Comparison of ENCODE assay signal across 15 cellular contexts in the genomic region with DNA sequence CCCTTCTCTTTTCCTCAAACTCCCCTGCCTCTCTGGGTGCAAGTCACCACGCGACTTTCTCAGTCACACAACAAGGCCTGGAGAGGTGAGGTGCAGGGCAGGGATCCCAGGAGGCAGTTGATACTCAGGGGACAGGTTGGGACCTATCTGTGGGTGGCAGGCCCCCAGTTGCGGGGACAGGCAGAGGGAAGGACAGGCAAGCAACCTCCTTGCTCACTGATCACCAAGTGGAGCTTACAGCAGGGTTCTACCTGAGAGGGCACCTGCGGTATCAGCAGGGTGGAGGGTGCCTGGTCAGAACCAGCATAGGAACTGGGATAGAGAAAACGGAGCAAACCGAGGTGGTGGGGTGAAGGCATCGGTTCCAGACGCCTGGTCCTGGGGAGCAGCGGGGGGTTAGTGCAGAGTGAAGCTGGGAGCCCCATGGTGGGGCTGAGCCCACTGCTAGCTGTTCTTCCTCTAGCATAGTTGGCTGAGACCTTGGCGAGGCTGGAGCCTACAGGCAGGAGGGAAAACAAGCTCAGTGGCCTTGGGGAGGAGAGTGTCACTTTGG. TPM values are rescaled to one million over a fixed set of nuclear protein-coding genes. Genes with fewer than 3 reads are reported as not detected.
DNase-seq lines count a peak whose midpoint lies in the region; ATAC-seq and TF ChIP-seq lines count a peak whose summit lies in the region.
"Had no signal": no experiment of that assay in that cellular context is flagged by ENCODE, and none has a peak within 500 bp of the region (broad histone marks: within the 10 kb centered on the region; RNA-seq: fewer than 3 reads in every experiment).

No MANE protein-coding gene starts in this region.

- no peak overlapping the region for H3K4me3 ChIP-seq in GM23338
- H3K4me3 ChIP-seq in sigmoid colon: no peak overlapping the region
- H3K4me3 ChIP-seq in WERI-Rb-1 (ENCODE audit: low read depth, low read length): no peak overlapping the region
- H3K4me3 ChIP-seq: A549, HAP-1 had no signal

- no peaks in the 10 kb centered on the region for H3K79me2 ChIP-seq in GM23338 (replicated peaks; ENCODE audit: insufficient read depth)

- TF ChIP-seq CTCF in GM23338 (conservative IDR thresholded peaks at IDR 0.05; ENCODE audit: low read depth in 2 of 2) (no peak), sigmoid colon (IDR thresholded peaks at IDR 0.05) (no peak), type B pancreatic cell (conservative IDR thresholded peaks at IDR 0.05) (no peak), WERI-Rb-1 (IDR thresholded peaks at IDR 0.05; ENCODE audit: low read depth, low read length) (no peak)

- H3K27ac Mint-ChIP-seq in activated T-cell treated with anti-CD3 and anti-CD28 coated beads, Interleukin-2, amount 50 U/mL, for 24 hours: no peak overlapping the region
- no peak overlapping the region for H3K27ac Mint-ChIP-seq in activated T-cell treated with anti-CD3 and anti-CD28 coated beads, Interleukin-2, amount 50 U/mL, for 72 hours
- H3K27ac Mint-ChIP-seq in GM23338 (peak overlapping the region; percentile 66; the same call in 1 of the 2 replicates), type B pancreatic cell (peak overlapping the region; percentile 12)
- H3K27ac Mint-ChIP-seq: CD4-positive, alpha-beta T cell had no signal

- intact Hi-C loops in sigmoid colon (cut with DNase I): no loop called here

- H3K27me3 Mint-ChIP-seq in activated T-cell treated with anti-CD3 and anti-CD28 coated beads, Interleukin-2, amount 50 U/mL, for 24 hours: no peaks in the 10 kb centered on the region
- H3K27me3 Mint-ChIP-seq in activated T-cell treated with anti-CD3 and anti-CD28 coated beads, Interleukin-2, amount 50 U/mL, for 72 hours (ENCODE audit: low read depth): no peaks in the 10 kb centered on the region
- peaks cover 12% of the 10 kb centered on the region for H3K27me3 Mint-ChIP-seq in GM23338 (ENCODE audit: insufficient read depth, low read depth, poor library complexity)
- H3K27me3 Mint-ChIP-seq in type B pancreatic cell: no peaks in the 10 kb centered on the region
- H3K27me3 Mint-ChIP-seq: CD4-positive, alpha-beta T cell had no signal

- H3K27ac ChIP-seq in GM23338 (ENCODE audit: low read depth) (no peak overlapping the region), sigmoid colon (no peak overlapping the region), WERI-Rb-1 (no peak overlapping the region)
- H3K27ac ChIP-seq: 22Rv1, A549, C4-2B had no signal

- H3K4me2 ChIP-seq in GM23338: no peak overlapping the region
- H3K4me2 ChIP-seq: A549 had no signal

- H3K36me3 Mint-ChIP-seq in activated T-cell treated with anti-CD3 and anti-CD28 coated beads, Interleukin-2, amount 50 U/mL, for 24 hours (ENCODE audit: low read depth): no peaks in the 10 kb centered on the region
- no peaks in the 10 kb centered on the region for H3K36me3 Mint-ChIP-seq in activated T-cell treated with anti-CD3 and anti-CD28 coated beads, Interleukin-2, amount 50 U/mL, for 72 hours (ENCODE audit: insufficient read depth in 2 of 2)
- H3K36me3 Mint-ChIP-seq in GM23338 (ENCODE audit: low read depth): no peaks in the 10 kb centered on the region; the same call in 2 of the 3 replicates
- no peaks in the 10 kb centered on the region for H3K36me3 Mint-ChIP-seq in type B pancreatic cell

- H3K4me1 Mint-ChIP-seq in activated T-cell treated with anti-CD3 and anti-CD28 coated beads, Interleukin-2, amount 50 U/mL, for 24 hours (ENCODE audit: low read depth): no peaks in the 10 kb centered on the region
- H3K4me1 Mint-ChIP-seq in activated T-cell treated with anti-CD3 and anti-CD28 coated beads, Interleukin-2, amount 50 U/mL, for 72 hours (ENCODE audit: low read depth): no peaks in the 10 kb centered on the region
- no peaks in the 10 kb centered on the region for H3K4me1 Mint-ChIP-seq in GM23338
- no peaks in the 10 kb centered on the region for H3K4me1 Mint-ChIP-seq in type B pancreatic cell (ENCODE audit: unreplicated experiment)

- H4K20me1 ChIP-seq in GM23338 (replicated peaks; ENCODE audit: insufficient read depth): no peaks in the 10 kb centered on the region

- DNase-seq in activated T-cell treated with anti-CD3 and anti-CD28 coated beads, Interleukin-2, amount 50 U/mL, for 24 hours: peak; percentile 11
- DNase-seq in activated T-cell treated with anti-CD3 and anti-CD28 coated beads, Interleukin-2, amount 50 U/mL, for 72 hours: no peak
- no peak for DNase-seq in GM23338 (ENCODE audit: low spot score)
- DNase-seq in sigmoid colon: peak; percentile 53
- DNase-seq in type B pancreatic cell (ENCODE audit: extremely low spot score, unreplicated experiment): no peak
- DNase-seq in WERI-Rb-1: no peak
- DNase-seq: AML-193; Caco-2; CD4-positive, alpha-beta T cell had no signal

- no peaks in the 10 kb centered on the region for H3K9me2 ChIP-seq in GM23338 (ENCODE audit: insufficient read depth)

- no peaks in the 10 kb centered on the region for H3K27me3 ChIP-seq in GM23338 (ENCODE audit: insufficient read depth)
- H3K27me3 ChIP-seq in sigmoid colon: no peaks in the 10 kb centered on the region
- H3K27me3 ChIP-seq in WERI-Rb-1 (ENCODE audit: insufficient read depth, low read depth, severe bottlenecking): no peaks in the 10 kb centered on the region

- no peak for TF ChIP-seq EP300 in sigmoid colon (IDR thresholded peaks at IDR 0.05)

- no peaks in the 10 kb centered on the region for H3F3A ChIP-seq in GM23338 (replicated peaks; ENCODE audit: low read depth)

- no peaks in the 10 kb centered on the region for H3K9me3 Mint-ChIP-seq in activated T-cell treated with anti-CD3 and anti-CD28 coated beads, Interleukin-2, amount 50 U/mL, for 24 hours
- peaks cover 0 to 2% of the 10 kb centered on the region in 2 donors for H3K9me3 Mint-ChIP-seq in activated T-cell treated with anti-CD3 and anti-CD28 coated beads, Interleukin-2, amount 50 U/mL, for 72 hours
- H3K9me3 Mint-ChIP-seq in GM23338 (no peaks in the 10 kb centered on the region; the same call in 2 of the 3 replicates), type B pancreatic cell (no peaks in the 10 kb centered on the region)
- H3K9me3 Mint-ChIP-seq: CD4-positive, alpha-beta T cell had no signal

- H3K9me3 ChIP-seq in sigmoid colon (no peaks in the 10 kb centered on the region), WERI-Rb-1 (ENCODE audit: severe bottlenecking) (no peaks in the 10 kb centered on the region)
- H3K9me3 ChIP-seq: A549, Caco-2, HAP-1 had no signal

- no peak for TF ChIP-seq POLR2A in sigmoid colon (IDR thresholded peaks at IDR 0.05)

- WGBS in sigmoid colon, 2 donors: 85 to 89% methylated on average over 10 of the region's 10 CpGs

- H3K4me1 ChIP-seq in GM23338 (ENCODE audit: insufficient read depth): no peaks in the 10 kb centered on the region
- no peaks in the 10 kb centered on the region for H3K4me1 ChIP-seq in sigmoid colon
- H3K4me1 ChIP-seq: A549, Caco-2, HAP-1 had no signal

- H2AFZ ChIP-seq in GM23338: no peak overlapping the region

- H3K36me3 ChIP-seq in GM23338 (ENCODE audit: insufficient read depth) (no peaks in the 10 kb centered on the region), sigmoid colon (no peaks in the 10 kb centered on the region), WERI-Rb-1 (no peaks in the 10 kb centered on the region)
- H3K36me3 ChIP-seq: HAP-1 had no signal

- H3K4me3 Mint-ChIP-seq in activated T-cell treated with anti-CD3 and anti-CD28 coated beads, Interleukin-2, amount 50 U/mL, for 24 hours: no peak overlapping the region
- H3K4me3 Mint-ChIP-seq in activated T-cell treated with anti-CD3 and anti-CD28 coated beads, Interleukin-2, amount 50 U/mL, for 72 hours: no peak overlapping the region
- H3K4me3 Mint-ChIP-seq in GM23338 (no peak overlapping the region), type B pancreatic cell (no peak overlapping the region)
- H3K4me3 Mint-ChIP-seq: CD4-positive, alpha-beta T cell had no signal

- no peak for ATAC-seq in activated T-cell treated with anti-CD3 and anti-CD28 coated beads, Interleukin-2, amount 50 U/mL, for 72 hours (replicated peaks in 1 of 2)
- ATAC-seq in GM23338: no peak
- ATAC-seq in GM21737 (IDR thresholded peaks at IDR 0.05; ENCODE audit: unreplicated experiment): no peak
- ATAC-seq: A549, HepG2 had no signal

TF ChIP-seq in GM23338, 12 proteins besides CTCF, POLR2A, EP300 and RAD21 (continues in another document):
- TF ChIP-seq REST (IDR thresholded peaks at IDR 0.05; ENCODE audit: unreplicated experiment): no peak
- TF ChIP-seq EZH2phosphoT487 (IDR thresholded peaks at IDR 0.05; ENCODE audit: unreplicated experiment): no peak

RNA-seq across cellular contexts. Expression of gene TENT5C, which starts 24.4 kb away (rescaled TPM):
- total RNA-seq in activated T-cell treated with anti-CD3 and anti-CD28 coated beads, Interleukin-2, amount 50 U/mL, for 72 hours: 10 to 100 TPM; 22.5 to 36.3 TPM
- total RNA-seq in GM23338 (2014; rRNA removed; shearing (Covaris generic)): 0.80 and 1.2 TPM in 2 replicates
- polyA plus RNA-seq in GM23338 (2016; fragmentation: Nextera tagmentation; extraction: Ambion mirVana) (0.23 and 0.24 TPM in 2 replicates), sigmoid colon (10 to 100 TPM in 1 of 3 donors, 1 to 10 TPM in 2; 4.2 to 10.3 (median 9.9) TPM)
- total RNA-seq in sigmoid colon (1 to 10 TPM; 2.8 to 7.1 (median 5.1) TPM), type B pancreatic cell (ENCODE audit: low replicate concordance) (12.9 and 13.8 TPM in 2 replicates)

Comparison
In these comparisons a context has a peak if more than half of its experiments do, and no peak if none do; other contexts are left out.
1. DNase-seq: peak in activated T-cell treated with anti-CD3 and anti-CD28 coated beads, Interleukin-2, amount 50 U/mL, for 24 hours (single experiment) and sigmoid colon (single experiment); none in activated T-cell treated with anti-CD3 and anti-CD28 coated beads, Interleukin-2, amount 50 U/mL, for 72 hours (0 of 2), GM23338 (single experiment), type B pancreatic cell (single experiment) and WERI-Rb-1 (single experiment).
2. H3K27ac Mint-ChIP-seq: peak in GM23338 (single experiment) and type B pancreatic cell (single experiment); none in activated T-cell treated with anti-CD3 and anti-CD28 coated beads, Interleukin-2, amount 50 U/mL, for 24 hours (single experiment) and activated T-cell treated with anti-CD3 and anti-CD28 coated beads, Interleukin-2, amount 50 U/mL, for 72 hours (single experiment).